Comparison of ENCODE assay signal across 29 cellular contexts in the genomic region with DNA sequence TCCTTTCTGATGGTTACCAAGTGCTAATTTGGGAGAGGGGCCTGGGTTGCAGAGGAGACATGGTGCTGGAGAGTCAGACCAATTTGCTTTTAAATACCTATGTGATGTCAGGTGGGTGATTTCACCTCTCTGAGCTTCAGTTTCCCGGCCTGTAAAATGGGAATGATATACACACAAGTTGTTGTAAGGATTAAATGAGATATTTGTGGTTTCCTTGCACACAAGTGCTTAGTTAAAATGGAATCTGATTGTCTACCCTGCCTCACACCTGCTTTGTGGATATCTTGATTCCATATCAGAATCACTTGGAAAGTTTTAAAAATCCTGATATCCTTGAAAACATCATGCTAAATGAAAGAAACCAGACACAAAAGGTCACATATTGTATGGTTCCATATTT. TPM values are rescaled to one million over a fixed set of nuclear protein-coding genes. Genes with fewer than 3 reads are reported as not detected.
DNase-seq lines count a peak whose midpoint lies in the region; ATAC-seq, FAIRE-seq and TF ChIP-seq lines count a peak whose summit lies in the region.
"Had no signal": no experiment of that assay in that cellular context is flagged by ENCODE, and none has a peak within 500 bp of the region (broad histone marks: within the 10 kb centered on the region; RNA-seq: fewer than 3 reads in every experiment).

No MANE protein-coding gene starts in this region.

- TF ChIP-seq RAD21 in GM12878 (IDR thresholded peaks at IDR 0.05; ENCODE audit: insufficient read depth, low read depth, low read length) = no peak

- H3K9me3 ChIP-seq in HEK293 (ENCODE audit: control insufficient read depth, insufficient read depth, low read depth, low read length) (no peaks in the 10 kb centered on the region), GM12878 (replicated peaks; ENCODE audit: control insufficient read depth, insufficient read depth, low read length) (no peaks in the 10 kb centered on the region), suprapubic skin (no peaks in the 10 kb centered on the region)
- H3K9me3 ChIP-seq: BLaER1, SJCRH30 had no signal

- intact Hi-C loops in GM12878 (cut with micrococcal nuclease; ENCODE audit: unreplicated experiment) = loop anchor here (1.0 kb wide), 1 partner anchor 15 kb away; no protein-coding TSS in a partner anchor
- intact Hi-C loops in natural killer cell (cut with micrococcal nuclease) = no loop called here
- intact Hi-C loops in cardiac septum (cut with DNase I) = no loop called here

- no peaks in the 10 kb centered on the region for H3K9me3 Mint-ChIP-seq in activated naive CD4-positive, alpha-beta T cell treated with anti-CD3 and anti-CD28 coated beads, Interleukin-2, amount 50 U/mL, for 24 hours
- no peaks in the 10 kb centered on the region for H3K9me3 Mint-ChIP-seq in natural killer cell
- H3K9me3 Mint-ChIP-seq: CD4-positive, CD25-positive, alpha-beta regulatory T cell had no signal

- no peaks in the 10 kb centered on the region for H3K27me3 Mint-ChIP-seq in activated naive CD4-positive, alpha-beta T cell treated with anti-CD3 and anti-CD28 coated beads, Interleukin-2, amount 50 U/mL, for 24 hours
- no peaks in the 10 kb centered on the region for H3K27me3 Mint-ChIP-seq in natural killer cell (ENCODE audit: low read depth in 2 of 2)
- H3K27me3 Mint-ChIP-seq: CD4-positive, CD25-positive, alpha-beta regulatory T cell had no signal

- no peak for ATAC-seq in GM12878
- no peak for ATAC-seq in natural killer cell
- ATAC-seq: HCT116, Right ventricle myocardium inferior, SK-N-SH treated with all-trans-retinoic acid at 6 μM for 48 hours had no signal

- RAD21 ChIA-PET in GM12878 (lab: Charles Lee; ENCODE audit: unreplicated experiment) = interaction anchor here (1.2 to 1.3 kb wide), 3 partner anchors 16 to 211 kb away, joined by 3 to 5 read pairs (median 4); a partner anchor contains a TSS

- no peaks in the 10 kb centered on the region for H3K27me3 ChIP-seq in GM12878 (replicated peaks in 1 of 2; ENCODE audit: control insufficient read depth in 2 of 2, insufficient read depth in 2 of 2, low read length in 1 of 2)
- H3K27me3 ChIP-seq in suprapubic skin = no peaks in the 10 kb centered on the region
- H3K27me3 ChIP-seq: BLaER1, SJCRH30 had no signal

- peaks cover 16% of the 10 kb centered on the region for H3K36me3 Mint-ChIP-seq in activated naive CD4-positive, alpha-beta T cell treated with anti-CD3 and anti-CD28 coated beads, Interleukin-2, amount 50 U/mL, for 24 hours
- H3K36me3 Mint-ChIP-seq in natural killer cell = no peaks in the 10 kb centered on the region

- no peak overlapping the region for H3K4me3 Mint-ChIP-seq in activated naive CD4-positive, alpha-beta T cell treated with anti-CD3 and anti-CD28 coated beads, Interleukin-2, amount 50 U/mL, for 24 hours
- H3K4me3 Mint-ChIP-seq in natural killer cell = no peak overlapping the region
- H3K4me3 Mint-ChIP-seq: CD4-positive, CD25-positive, alpha-beta regulatory T cell had no signal

- TF ChIP-seq EP300 in GM12878 (IDR thresholded peaks at IDR 0.05; ENCODE audit: borderline replicate concordance in 1 of 2, control insufficient read depth in 1 of 2, low read depth in 2 of 2, low read length in 2 of 2) (no peak), suprapubic skin (IDR thresholded peaks at IDR 0.05) (no peak)

- no peak overlapping the region for H3K27ac ChIP-seq in HEK293 (ENCODE audit: extremely low read depth, low read depth, low read length)
- no peak overlapping the region for H3K27ac ChIP-seq in GM12878 (ENCODE audit: control insufficient read depth, insufficient read depth)
- no peak overlapping the region for H3K27ac ChIP-seq in suprapubic skin
- H3K27ac ChIP-seq: BLaER1, PC-9, SJCRH30 had no signal

- in situ Hi-C loops in GM12878 (cut with MboI) = no loop called here

- no peak for TF ChIP-seq CTCF in HEK293 (tag by site-specific recombination; IDR thresholded peaks at IDR 0.05)
- no peak for TF ChIP-seq CTCF in GM12878 (IDR thresholded peaks at IDR 0.05 in 2 of 3, conservative IDR thresholded peaks at IDR 0.05 in 1 of 3; ENCODE audit: control insufficient read depth in 2 of 3, extremely low read depth in 1 of 3, insufficient read depth in 1 of 3, low read depth in 3 of 3, low read length in 3 of 3)
- no peak for TF ChIP-seq CTCF in natural killer cell (IDR thresholded peaks at IDR 0.05)
- TF ChIP-seq CTCF in suprapubic skin (IDR thresholded peaks at IDR 0.05) = no peak
- no peak for TF ChIP-seq CTCF in GM10248 (IDR thresholded peaks at IDR 0.05; ENCODE audit: control extremely low read depth, extremely low read depth, low read depth, missing control alignments)

- no peak overlapping the region for H3K9ac ChIP-seq in GM12878 (ENCODE audit: control insufficient read depth, insufficient read depth, low read length)
- H3K9ac ChIP-seq: BLaER1 had no signal

- H3K4me1 ChIP-seq in HEK293 (ENCODE audit: control insufficient read depth, insufficient read depth, low read length) (no peaks in the 10 kb centered on the region), GM12878 (ENCODE audit: control insufficient read depth, insufficient read depth, low read length) (peaks cover 22% of the 10 kb centered on the region), suprapubic skin (no peaks in the 10 kb centered on the region)
- H3K4me1 ChIP-seq: SJCRH30 had no signal

- POLR2A ChIA-PET in HEK293 (lab: Yijun Ruan, JAX) = interaction anchor here (1.5 kb wide), 1 partner anchor 168 kb away, joined by 5 read pairs; a partner anchor contains a TSS
- POLR2A ChIA-PET in GM12878 (lab: Charles Lee) = interaction anchor here (0.7 to 1.6 kb wide), 3 partner anchors 16 to 66 kb away, joined by 3 to 4 read pairs (median 3); no protein-coding TSS in a partner anchor
- POLR2A ChIA-PET in GM10248 (lab: Yijun Ruan, JAX) = no interaction called here

- no peak overlapping the region for H2AFZ ChIP-seq in GM12878 (ENCODE audit: control insufficient read depth, low read depth, low read length)
- H2AFZ ChIP-seq: PC-9 had no signal

- CTCF ChIA-PET in HEK293 (lab: Yijun Ruan, JAX) = no interaction called here
- CTCF ChIA-PET in GM12878 (lab: Yijun Ruan, JAX) = interaction anchor here (0.5 to 1.3 kb wide), 4 partner anchors 38 to 1504 kb away, joined by 3 to 4 read pairs (median 4); a partner anchor contains a TSS
- CTCF ChIA-PET in GM10248 (lab: Yijun Ruan, JAX) = interaction anchor here (1.0 to 1.6 kb wide), 3 partner anchors 25 to 1140 kb away, joined by 3 to 6 read pairs (median 4); no protein-coding TSS in a partner anchor

- TF ChIP-seq POLR2A in GM12878 (IDR thresholded peaks at IDR 0.05; ENCODE audit: low read depth, low read length) (no peak), suprapubic skin (IDR thresholded peaks at IDR 0.05) (no peak)

- H3K36me3 ChIP-seq in HEK293 (ENCODE audit: control insufficient read depth in 2 of 2, insufficient read depth in 1 of 2, low read length in 2 of 2) (peaks cover 3 to 33% of the 10 kb centered on the region in 2 experiments; a peak in 2 of 3 replicates), GM12878 (ENCODE audit: control insufficient read depth in 2 of 2, insufficient read depth in 2 of 2, low read length in 1 of 2) (peaks cover 4 to 16% of the 10 kb centered on the region in 2 experiments; a peak in 3 of 4 replicates), suprapubic skin (peaks cover 37% of the 10 kb centered on the region)

- FAIRE-seq in GM12878 (lab: Jason Lieb, UNC) = no peak
- FAIRE-seq: G401.6, GM19239, HTR-8/SVneo had no signal

- 0 out of 2 replicates have a peak overlapping the region, but pooled peaks have one; percentile 41 for H3K4me2 ChIP-seq in GM12878 (ENCODE audit: control insufficient read depth, insufficient read depth)
- H3K4me2 ChIP-seq: BLaER1, PC-9 had no signal

- H4K20me1 ChIP-seq in GM12878 (ENCODE audit: control insufficient read depth, insufficient read depth) = no peaks in the 10 kb centered on the region

- no TSS peak for BruUV-seq in GM12878 (replicated peaks; lab: Mats Ljungman, UMichigan)

- H3K4me1 Mint-ChIP-seq in activated naive CD4-positive, alpha-beta T cell treated with anti-CD3 and anti-CD28 coated beads, Interleukin-2, amount 50 U/mL, for 24 hours = peaks cover 31% of the 10 kb centered on the region
- peaks cover 19 to 25% of the 10 kb centered on the region in 2 donors for H3K4me1 Mint-ChIP-seq in natural killer cell

- H3K79me2 ChIP-seq in GM12878 (ENCODE audit: control insufficient read depth, insufficient read depth, low read length) = no peaks in the 10 kb centered on the region

- SMC1A ChIA-PET in GM12878 (lab: Charles Lee; ENCODE audit: uncharacterized antibody, unreplicated experiment) = interaction anchor here (0.9 to 2.6 kb wide), 5 partner anchors 15 to 191 kb away, joined by 3 to 11 read pairs (median 3); no protein-coding TSS in a partner anchor

- WGBS in GM12878 (ENCODE audit: insufficient coverage, insufficient replicate concordance, low lambda C conversion rate, missing lambda C conversion rate) = 100% methylated on average over 1 of the region's 1 CpG
- WGBS in suprapubic skin = 100% methylated on average over 1 of the region's 1 CpG

- H3K4me3 ChIP-seq in HEK293 (ENCODE audit: low read depth, low read length) = no peak overlapping the region
- H3K4me3 ChIP-seq in GM12878 = no peak overlapping the region
- H3K4me3 ChIP-seq in suprapubic skin = no peak overlapping the region
- H3K4me3 ChIP-seq: BLaER1, PC-9, SJCRH30 had no signal

- peak overlapping the region; percentile 55 for H3K27ac Mint-ChIP-seq in activated naive CD4-positive, alpha-beta T cell treated with anti-CD3 and anti-CD28 coated beads, Interleukin-2, amount 50 U/mL, for 24 hours
- peak overlapping the region; percentile 16 to 19 for H3K27ac Mint-ChIP-seq in natural killer cell

- DNase-seq in activated naive CD4-positive, alpha-beta T cell (lab: John Stamatoyannopoulos, UW) = no peak
- DNase-seq in GM12878 (ENCODE audit: low read depth, low spot score) (no peak), natural killer cell (no peak), suprapubic skin (ENCODE audit: low spot score in 2 of 2) (no peak), GM10248 (ENCODE audit: extremely low spot score) (no peak), cardiac septum (ENCODE audit: low spot score) (no peak)
- DNase-seq: CD4-positive, CD25-positive, alpha-beta regulatory T cell; COR-L47; DMS53; KBM-7; MM.1S; NCI-H1417; NCI-H1694; NCI-H2029 treated with DMSO at 0.1 percent for 48 hours; NCI-H446 treated with DMSO at 0.1 percent for 48 hours; NCI-H526; NCI-H82; NK-92 treated with Interleukin-12 subunit alpha and Interleukin-12 subunit beta, amount 100 ng/mL, for 24 hours; PC-9; SJCRH30 had no signal

RNA-seq across cellular contexts. Expression of a gene that starts 44.5 kb away (rescaled TPM):
- total RNA-seq in GM12878 (2013; cell fraction: nucleolus; rRNA removed) = 15.9 and 19.3 TPM in 2 replicates
- total RNA-seq in GM12878 (2014; rRNA removed) (62.8 and 77.3 TPM in 2 replicates), GM12878 (2014; rRNA removed; fragmentation: Illumina TruSeq; extraction: Trizol) (4.7 and 6.4 TPM in 2 replicates), GM12878 (2021) (68.1 and 73.1 TPM in 2 replicates), natural killer cell (10 to 100 TPM; 51.4 to 70.3 (median 63.9) TPM), suprapubic skin (10 to 100 TPM; 53.9 to 67.4 (median 59.9) TPM), cardiac septum (49.5 TPM)
- polyA plus RNA-seq in GM12878 (2011; ENCODE audit: low read depth) = 5.9 TPM
- polyA plus RNA-seq in GM12878 (2011; rRNA removed) (3.1 and 5.7 TPM in 2 replicates), GM12878 (2014; fragmentation: Illumina TruSeq; extraction: Trizol) (0.60 TPM in 1 of 2 replicates, not detected in the other), GM12878 (2014; fragmentation: Nextera tagmentation; extraction: Ambion mirVana) (under 1 TPM; 0.08 to 0.16 TPM), GM12878 (2014; rRNA removed) (45.3 and 57.0 TPM in 2 replicates), GM12878 (2016; fragmentation: Nextera tagmentation; extraction: Ambion mirVana) (100 to 1,000 TPM; 110 to 117 TPM)
- 17.9 and 34.6 TPM in 2 replicates for polyA plus RNA-seq in GM12878 (2011; cell fraction: cytosol; rRNA removed)
- polyA plus RNA-seq in GM12878 (2011; cell fraction: nucleus; rRNA removed) = 28.3 and 39.3 TPM in 2 replicates
- 24.8 and 33.0 TPM in 2 replicates for polyA plus RNA-seq in GM12878 (2012)
- polyA minus RNA-seq in GM12878 (2011; rRNA and poly(A)+ RNA removed) = 1.3 and 7.1 TPM in 2 replicates
- polyA minus RNA-seq in GM12878 (2011; cell fraction: cytosol; rRNA and poly(A)+ RNA removed) = 13.4 and 14.2 TPM in 2 replicates
- polyA minus RNA-seq in GM12878 (2011; cell fraction: nucleus; rRNA and poly(A)+ RNA removed) = 13.8 and 25.9 TPM in 2 replicates

RNA-seq across cellular contexts. Expression of a gene that starts 58.6 kb away (rescaled TPM):
- total RNA-seq in GM12878 (2013; cell fraction: nucleolus; rRNA removed) = 3.3 and 4.6 TPM in 2 replicates
- total RNA-seq in GM12878 (2014; rRNA removed) (5.8 and 7.6 TPM in 2 replicates), GM12878 (2014; rRNA removed; fragmentation: Illumina TruSeq; extraction: Trizol) (3.2 and 5.8 TPM in 2 replicates), GM12878 (2021) (3.7 and 4.7 TPM in 2 replicates), natural killer cell (10 to 100 TPM; 17.2 to 20.5 (median 19.5) TPM), suprapubic skin (10 to 100 TPM in 2 of 4 donors, 1 to 10 TPM in 2; 6.4 to 19.7 (median 10.3) TPM), cardiac septum (3.1 TPM)
- 8.8 TPM for polyA plus RNA-seq in GM12878 (2011; ENCODE audit: low read depth)
- polyA plus RNA-seq in GM12878 (2011; rRNA removed) (4.9 and 5.3 TPM in 2 replicates), GM12878 (2014; fragmentation: Illumina TruSeq; extraction: Trizol) (3.4 and 4.5 TPM in 2 replicates), GM12878 (2014; fragmentation: Nextera tagmentation; extraction: Ambion mirVana) (1 to 10 TPM; 2.5 to 4.5 TPM), GM12878 (2014; rRNA removed) (7.4 and 8.7 TPM in 2 replicates), GM12878 (2016; fragmentation: Nextera tagmentation; extraction: Ambion mirVana) (1 to 10 TPM in 1 of 2 experiments, under 1 TPM in 1; 0.86 to 3.8 TPM)
- polyA plus RNA-seq in GM12878 (2011; cell fraction: cytosol; rRNA removed) = 5.8 and 6.1 TPM in 2 replicates
- polyA plus RNA-seq in GM12878 (2011; cell fraction: nucleus; rRNA removed) = 7.9 TPM in 2 replicates
- 2.7 and 3.8 TPM in 2 replicates for polyA plus RNA-seq in GM12878 (2012)
- polyA minus RNA-seq in GM12878 (2011; rRNA and poly(A)+ RNA removed) = 6.0 and 6.7 TPM in 2 replicates
- not detected in 2 replicates for polyA minus RNA-seq in GM12878 (2011; cell fraction: cytosol; rRNA and poly(A)+ RNA removed)
- polyA minus RNA-seq in GM12878 (2011; cell fraction: nucleus; rRNA and poly(A)+ RNA removed) = 4.6 and 8.8 TPM in 2 replicates
